In the genomic region with DNA sequence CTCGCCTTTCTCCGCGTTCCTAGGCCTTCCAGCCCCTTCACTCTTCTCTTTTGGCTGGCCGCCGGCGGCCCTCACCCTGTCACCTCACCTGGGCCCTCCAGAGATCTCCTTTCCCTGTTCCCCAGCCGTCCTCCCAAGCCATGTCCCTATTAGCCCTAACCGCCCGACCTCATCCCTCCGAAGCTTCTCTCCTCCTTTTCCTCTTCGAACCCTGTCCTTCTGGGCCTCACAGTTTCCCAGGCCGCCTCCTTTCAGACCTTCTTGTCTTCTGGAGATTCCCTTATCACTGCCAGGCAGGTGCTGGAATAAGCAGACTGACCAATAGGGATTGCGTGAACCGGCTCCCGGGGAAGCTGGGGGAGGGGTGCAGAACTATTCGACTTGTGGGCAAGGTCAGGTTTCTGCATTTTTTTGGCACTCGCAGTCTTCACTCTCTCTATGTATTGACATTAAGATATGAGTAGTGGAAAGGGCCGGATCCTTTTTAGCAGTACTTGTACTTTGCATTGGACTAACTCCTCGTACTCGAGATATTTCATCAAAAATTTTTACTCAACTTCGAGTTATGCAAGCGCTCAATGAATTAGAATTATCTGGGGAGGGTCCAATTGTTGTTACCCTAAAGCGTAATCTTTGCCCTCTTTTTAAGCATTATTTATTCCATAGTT, we compare ENCODE assay signal across 8 cellular contexts. TPM values are rescaled to one million over a fixed set of nuclear protein-coding genes. Genes with fewer than 3 reads are reported as not detected.
DNase-seq lines count a peak whose midpoint lies in the region; ATAC-seq and TF ChIP-seq lines count a peak whose summit lies in the region.

No MANE protein-coding gene starts in this region.

- no peaks in the 10 kb centered on the region for H3K9me3 ChIP-seq in Peyer's patch
- no peaks in the 10 kb centered on the region for H3K9me3 ChIP-seq in iPS DF 6.9 (ENCODE audit: control insufficient read depth, insufficient read depth, low read length)

- H3K4me1 ChIP-seq in Peyer's patch (peaks cover 0 to 25% (median 6%) of the 10 kb centered on the region in 4 donors), iPS DF 6.9 (ENCODE audit: control insufficient read depth, insufficient read depth, low read length) (no peaks in the 10 kb centered on the region)

- DNase-seq in DMS53 treated with DMSO at 0.1 percent for 48 hours (lab: John Stamatoyannopoulos, UW; ENCODE audit: unreplicated experiment) (peak; percentile 4), Peyer's patch (peak; percentile 31 to 75 (median 68)), astrocyte of the spinal cord (ENCODE audit: low read depth, low spot score) (peak; percentile 55), iPS DF 6.9 (ENCODE audit: low read depth, low spot score) (no peak), retinal pigment epithelial cell (ENCODE audit: low read depth) (no peak)

- H3K4me3 ChIP-seq in Peyer's patch: peak overlapping the region; percentile 86 to 99 (median 90)
- H3K4me3 ChIP-seq in astrocyte of the spinal cord (ENCODE audit: low read depth, low read length): peak overlapping the region; percentile 74
- peak overlapping the region; percentile 40 for H3K4me3 ChIP-seq in iPS DF 6.9 (ENCODE audit: low read length)
- H3K4me3 ChIP-seq in retinal pigment epithelial cell (ENCODE audit: low read length): peak overlapping the region; percentile 97

- ATAC-seq in HG03066 (IDR thresholded peaks at IDR 0.05; ENCODE audit: low read depth, unreplicated experiment) (peak; percentile 10), GM21786 (IDR thresholded peaks at IDR 0.05; ENCODE audit: unreplicated experiment) (no peak), GM18868 (IDR thresholded peaks at IDR 0.05; ENCODE audit: unreplicated experiment) (no peak)

- H3K27me3 ChIP-seq in Peyer's patch (no peaks in the 10 kb centered on the region), iPS DF 6.9 (ENCODE audit: control insufficient read depth, insufficient read depth, low read length) (no peaks in the 10 kb centered on the region)

- H3K27ac ChIP-seq in Peyer's patch (peak overlapping the region; percentile 83 to 98 (median 88)), iPS DF 6.9 (ENCODE audit: low read length) (no peak overlapping the region)

- in situ Hi-C loops in astrocyte of the spinal cord (cut with HindIII; ENCODE audit: low sequenced_read_pairs): no loop called here

- WGBS in iPS DF 6.9 (ENCODE audit: insufficient coverage, insufficient read length): no CpG with 5 or more reads among the region's 23 CpGs

- TF ChIP-seq POLR2A in Peyer's patch (IDR thresholded peaks at IDR 0.05): peak; percentile 20 to 23

- H3K36me3 ChIP-seq in Peyer's patch: peaks cover 0 to 4% (median 0%) of the 10 kb centered on the region in 3 donors
- no peaks in the 10 kb centered on the region for H3K36me3 ChIP-seq in iPS DF 6.9 (ENCODE audit: control insufficient read depth, insufficient read depth, low read length)

- TF ChIP-seq CTCF in Peyer's patch (IDR thresholded peaks at IDR 0.05) (no peak), astrocyte of the spinal cord (IDR thresholded peaks at IDR 0.05; ENCODE audit: low read depth, low read length) (no peak), retinal pigment epithelial cell (conservative IDR thresholded peaks at IDR 0.05; ENCODE audit: low read depth, low read length) (no peak)

RNA-seq across cellular contexts. Expression of a gene that starts 0.7 kb away (rescaled TPM):
- total RNA-seq in Peyer's patch: 10 to 100 TPM; 31.4 to 54.9 (median 47.7) TPM

Comparison
In these comparisons a context has a peak if more than half of its experiments do, and no peak if none do; other contexts are left out.
1. DNase-seq: peak in DMS53 treated with DMSO at 0.1 percent for 48 hours (single experiment), Peyer's patch (3 of 3) and astrocyte of the spinal cord (single experiment); none in iPS DF 6.9 (single experiment) and retinal pigment epithelial cell (single experiment).
2. H3K4me3 ChIP-seq: peak in every context shown above with its lines; median percentile 97 in retinal pigment epithelial cell; 90 in Peyer's patch; 74 in astrocyte of the spinal cord; 40 in iPS DF 6.9.